ENCODE assay signal across 9 cellular contexts in the genomic region with DNA sequence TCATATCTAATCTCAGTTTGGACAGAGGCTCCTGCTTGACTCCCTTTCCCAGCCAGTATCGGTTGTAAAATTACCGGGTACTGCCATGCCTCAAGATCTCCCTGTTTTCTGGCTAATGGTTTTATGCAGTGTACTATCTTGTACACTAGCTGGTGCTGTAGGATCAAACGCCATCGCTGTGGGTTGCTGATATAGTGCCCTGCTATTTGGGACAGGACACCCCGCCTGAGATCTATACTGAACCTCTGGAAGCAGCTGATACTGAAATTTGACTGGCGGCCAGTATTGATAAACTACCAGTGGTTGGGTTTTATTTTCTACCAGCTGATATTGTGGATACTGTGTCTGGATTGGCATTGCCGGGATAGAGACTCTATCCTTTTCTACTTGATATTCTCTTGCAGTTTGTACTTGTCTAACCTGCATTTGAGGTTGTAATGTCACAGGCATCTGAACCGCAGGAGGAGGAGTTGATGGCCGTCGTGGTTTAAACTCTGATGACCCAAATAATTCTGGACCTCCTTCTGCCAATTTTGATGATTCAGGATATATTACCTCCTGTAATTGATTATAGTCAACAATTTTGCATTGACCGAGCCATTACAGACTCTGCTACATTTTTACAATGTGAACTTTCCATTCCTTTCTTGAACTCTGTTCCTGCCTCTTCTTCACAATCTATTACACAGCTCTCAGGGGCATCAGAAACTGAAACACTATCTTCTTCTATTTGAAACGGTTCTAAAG.
DNase-seq lines count a peak whose midpoint lies in the region; ATAC-seq and TF ChIP-seq lines count a peak whose summit lies in the region.
"Had no signal": no experiment of that assay in that cellular context is flagged by ENCODE, and none has a peak within 500 bp of the region (broad histone marks: within the 10 kb centered on the region; RNA-seq: fewer than 3 reads in every experiment).

No MANE protein-coding gene starts in this region.

- no peaks in the 10 kb centered on the region for H3K9me2 ChIP-seq in Loucy (replicated peaks; ENCODE audit: low read depth, low read length)

- ATAC-seq in HG02798 (IDR thresholded peaks at IDR 0.05; ENCODE audit: poor library complexity, unreplicated experiment): no peak
- no peak for ATAC-seq in GM18861 (IDR thresholded peaks at IDR 0.05; ENCODE audit: unreplicated experiment)

- intact Hi-C loops in posterior vena cava (cut with DNase I): no loop called here

- no peak overlapping the region for H3K4me3 ChIP-seq in Loucy (ENCODE audit: low read length, poor library complexity, severe bottlenecking)
- H3K4me3 ChIP-seq in brain microvascular endothelial cell (ENCODE audit: low read depth, low read length): no peak overlapping the region

- H2AFZ ChIP-seq in Loucy (ENCODE audit: low read length): no peak overlapping the region

- H3K4me2 ChIP-seq in Loucy (ENCODE audit: low read depth, low read length, poor library complexity, severe bottlenecking): no peak overlapping the region

- H3K36me3 ChIP-seq in Loucy (ENCODE audit: insufficient read depth, low read length) (no peaks in the 10 kb centered on the region), brain microvascular endothelial cell (replicated peaks) (no peaks in the 10 kb centered on the region)

- H3K79me2 ChIP-seq in Loucy (ENCODE audit: insufficient read depth, low read length): no peaks in the 10 kb centered on the region

- H3F3A ChIP-seq in Loucy (ENCODE audit: low read depth): no peaks in the 10 kb centered on the region

- H3K4me1 ChIP-seq in Loucy (ENCODE audit: insufficient read depth, low read length, poor library complexity, severe bottlenecking): no peaks in the 10 kb centered on the region

- no peaks in the 10 kb centered on the region for H3K9me3 ChIP-seq in Loucy (ENCODE audit: insufficient read depth, low read depth, low read length)

- no peak overlapping the region for H3K27ac ChIP-seq in brain microvascular endothelial cell

- no peaks in the 10 kb centered on the region for H4K20me1 ChIP-seq in Loucy (ENCODE audit: insufficient read depth, low read length, poor library complexity, severe bottlenecking)

- DNase-seq in ELR (ENCODE audit: low read depth) (peak; percentile 66), brain microvascular endothelial cell (peak; percentile 38), mesenteric fat pad (ENCODE audit: low spot score) (peak; percentile 9), posterior vena cava (ENCODE audit: low spot score) (no peak), NCI-H1417 (lab: John Stamatoyannopoulos, UW) (no peak)
- DNase-seq: activated naive CD4-positive, alpha-beta T cell treated with Interleukin-2 at 50 U/mL for 16 hours had no signal

- TF ChIP-seq CTCF in Loucy (conservative IDR thresholded peaks at IDR 0.05; ENCODE audit: low read length) (peak; percentile 56), brain microvascular endothelial cell (IDR thresholded peaks at IDR 0.05; ENCODE audit: low read depth, low read length, missing control alignments) (peak; percentile 67)

- H3K27me3 ChIP-seq in Loucy (ENCODE audit: insufficient read depth, low read length, poor library complexity, severe bottlenecking) (no peaks in the 10 kb centered on the region), brain microvascular endothelial cell (replicated peaks) (no peaks in the 10 kb centered on the region)

- H3K9ac ChIP-seq in Loucy (ENCODE audit: low read depth, low read length, poor library complexity, severe bottlenecking): no peak overlapping the region

- in situ Hi-C loops in brain microvascular endothelial cell (cut with HindIII; ENCODE audit: low pct_ligation_motif_present, low sequenced_read_pairs): no loop called here

Comparison
In these comparisons a context has a peak if more than half of its experiments do, and no peak if none do; other contexts are left out.
1. DNase-seq: peak in ELR (single experiment), brain microvascular endothelial cell (single experiment) and mesenteric fat pad (single experiment); none in posterior vena cava (single experiment) and NCI-H1417 (0 of 3).